In the genomic region with DNA sequence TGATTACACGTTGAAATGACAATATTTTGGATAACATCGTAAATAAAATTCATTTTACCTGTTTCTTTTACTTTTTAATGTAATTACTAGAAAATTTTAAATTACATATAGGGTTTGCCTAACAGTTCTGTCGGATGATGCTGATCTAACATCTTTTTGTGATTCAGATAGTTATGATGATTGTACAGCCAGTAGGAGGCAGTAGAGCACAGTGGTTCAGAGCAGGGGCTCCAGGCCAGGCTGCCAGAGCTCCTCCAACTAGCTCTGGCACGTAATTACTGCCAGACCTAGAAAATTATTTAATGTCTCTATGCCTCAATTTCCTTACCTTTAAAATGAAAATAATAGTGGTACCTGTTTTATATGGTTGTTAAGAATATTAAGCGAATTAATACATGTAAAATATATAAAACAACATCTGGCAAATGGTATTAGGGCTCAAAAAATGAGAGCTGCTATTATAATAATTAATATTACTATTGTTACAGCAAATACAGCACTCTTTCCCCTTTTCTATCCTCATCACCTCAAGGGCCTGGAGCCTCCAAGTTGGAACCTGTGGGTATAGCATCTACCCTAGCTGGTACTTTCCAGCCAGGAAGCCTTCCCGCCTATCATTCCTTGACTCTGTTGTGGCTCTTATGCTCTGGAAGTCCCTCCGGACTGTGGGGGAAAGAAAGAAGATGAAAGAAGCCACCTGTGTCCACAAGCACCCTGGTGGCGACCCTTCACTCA, we compare ENCODE assay signal across 8 cellular contexts. TPM values are rescaled to one million over a fixed set of nuclear protein-coding genes. Genes with fewer than 3 reads are reported as not detected.
DNase-seq lines count a peak whose midpoint lies in the region; ATAC-seq and TF ChIP-seq lines count a peak whose summit lies in the region.

No MANE protein-coding gene starts in this region.

- intact Hi-C loops in right lobe of liver (cut with DNase I), result no loop called here

- no peak overlapping the region for H3K4me3 Mint-ChIP-seq in WTC11

- H3K4me1 ChIP-seq in right lobe of liver, result no peaks in the 10 kb centered on the region

- H3K36me3 ChIP-seq in right lobe of liver, result no peaks in the 10 kb centered on the region

- H3K4me3 ChIP-seq in right lobe of liver, result no peak overlapping the region

- POLR2A ChIA-PET in WTC11 (lab: Charles Lee), result no interaction called here

- no peaks in the 10 kb centered on the region; the same call in 1 of the 2 replicates for H3K27me3 Mint-ChIP-seq in WTC11 (ENCODE audit: low read depth)

- H3K9me3 Mint-ChIP-seq in WTC11, result peaks cover 6% of the 10 kb centered on the region

- WGBS in right lobe of liver (ENCODE audit: insufficient coverage, low coverage, low lambda C conversion rate, missing lambda C conversion rate), result 35% methylated on average over 8 of the region's 8 CpGs

- peak; percentile 72 for ATAC-seq in GM18858 (IDR thresholded peaks at IDR 0.05; ENCODE audit: unreplicated experiment)
- ATAC-seq in HG03045 (IDR thresholded peaks at IDR 0.05; ENCODE audit: unreplicated experiment), result peak; percentile 68
- ATAC-seq in WTC11, result peak; percentile 77
- ATAC-seq in right lobe of liver, result peak; percentile 94 to 100 (median 96)

- CTCF ChIA-PET in WTC11 (lab: Charles Lee), result interaction anchor here (0.5 to 3.0 kb wide), 26 partner anchors 9 to 953 kb away, joined by 3 to 37 read pairs (median 4); no protein-coding TSS in a partner anchor

- H3K27me3 ChIP-seq in right lobe of liver, result no peaks in the 10 kb centered on the region

- TF ChIP-seq POLR2A in right lobe of liver (IDR thresholded peaks at IDR 0.05), result no peak

- peaks cover 5% of the 10 kb centered on the region for H3K36me3 Mint-ChIP-seq in WTC11

- H3K27ac ChIP-seq in right lobe of liver, result no peak overlapping the region

- peak; percentile 63 to 70 for DNase-seq in AML-193 (lab: John Stamatoyannopoulos, UW)
- peak; percentile 37 for DNase-seq in NCI-H2196 (lab: John Stamatoyannopoulos, UW; ENCODE audit: unreplicated experiment)
- peak; percentile 61 for DNase-seq in WTC11 (ENCODE audit: low spot score)
- DNase-seq in dedifferentiated amniotic fluid mesenchymal stem cell (ENCODE audit: extremely low spot score), result peak; percentile 85
- peak; percentile 41 to 61 (median 60) for DNase-seq in right lobe of liver
- DNase-seq in stimulated activated CD8-positive, alpha-beta memory T cell treated with anti-CD3 and anti-CD28 coated beads, Interleukin-12 subunit alpha, Interleukin-12 subunit beta, amount 100 ng/mL, for 1 hour (ENCODE audit: low read depth), result peak; percentile 18

- H3K27ac Mint-ChIP-seq in WTC11, result no peak overlapping the region

- no peaks in the 10 kb centered on the region for H3K9me3 ChIP-seq in right lobe of liver

- peak; percentile 73 for TF ChIP-seq CTCF in WTC11 (IDR thresholded peaks at IDR 0.05)
- TF ChIP-seq CTCF in right lobe of liver (IDR thresholded peaks at IDR 0.05), result peak; percentile 74 to 80 (median 80)

- H3K4me1 Mint-ChIP-seq in WTC11, result peaks cover 16% of the 10 kb centered on the region

TF ChIP-seq in WTC11, 78 proteins besides CTCF, POLR2A, EP300 and RAD21 (continues in another document):
- TF ChIP-seq, protein P1, sequence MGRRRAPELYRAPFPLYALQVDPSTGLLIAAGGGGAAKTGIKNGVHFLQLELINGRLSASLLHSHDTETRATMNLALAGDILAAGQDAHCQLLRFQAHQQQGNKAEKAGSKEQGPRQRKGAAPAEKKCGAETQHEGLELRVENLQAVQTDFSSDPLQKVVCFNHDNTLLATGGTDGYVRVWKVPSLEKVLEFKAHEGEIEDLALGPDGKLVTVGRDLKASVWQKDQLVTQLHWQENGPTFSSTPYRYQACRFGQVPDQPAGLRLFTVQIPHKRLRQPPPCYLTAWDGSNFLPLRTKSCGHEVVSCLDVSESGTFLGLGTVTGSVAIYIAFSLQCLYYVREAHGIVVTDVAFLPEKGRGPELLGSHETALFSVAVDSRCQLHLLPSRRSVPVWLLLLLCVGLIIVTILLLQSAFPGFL (CRISPR knock-in tag; IDR thresholded peaks at IDR 0.05; ENCODE audit: borderline replicate concordance), result no peak
- TF ChIP-seq, protein P2, sequence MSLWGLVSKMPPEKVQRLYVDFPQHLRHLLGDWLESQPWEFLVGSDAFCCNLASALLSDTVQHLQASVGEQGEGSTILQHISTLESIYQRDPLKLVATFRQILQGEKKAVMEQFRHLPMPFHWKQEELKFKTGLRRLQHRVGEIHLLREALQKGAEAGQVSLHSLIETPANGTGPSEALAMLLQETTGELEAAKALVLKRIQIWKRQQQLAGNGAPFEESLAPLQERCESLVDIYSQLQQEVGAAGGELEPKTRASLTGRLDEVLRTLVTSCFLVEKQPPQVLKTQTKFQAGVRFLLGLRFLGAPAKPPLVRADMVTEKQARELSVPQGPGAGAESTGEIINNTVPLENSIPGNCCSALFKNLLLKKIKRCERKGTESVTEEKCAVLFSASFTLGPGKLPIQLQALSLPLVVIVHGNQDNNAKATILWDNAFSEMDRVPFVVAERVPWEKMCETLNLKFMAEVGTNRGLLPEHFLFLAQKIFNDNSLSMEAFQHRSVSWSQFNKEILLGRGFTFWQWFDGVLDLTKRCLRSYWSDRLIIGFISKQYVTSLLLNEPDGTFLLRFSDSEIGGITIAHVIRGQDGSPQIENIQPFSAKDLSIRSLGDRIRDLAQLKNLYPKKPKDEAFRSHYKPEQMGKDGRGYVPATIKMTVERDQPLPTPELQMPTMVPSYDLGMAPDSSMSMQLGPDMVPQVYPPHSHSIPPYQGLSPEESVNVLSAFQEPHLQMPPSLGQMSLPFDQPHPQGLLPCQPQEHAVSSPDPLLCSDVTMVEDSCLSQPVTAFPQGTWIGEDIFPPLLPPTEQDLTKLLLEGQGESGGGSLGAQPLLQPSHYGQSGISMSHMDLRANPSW (CRISPR knock-in tag; conservative IDR thresholded peaks at IDR 0.05; ENCODE audit: low read depth), result no peak
- TF ChIP-seq, protein P3, sequence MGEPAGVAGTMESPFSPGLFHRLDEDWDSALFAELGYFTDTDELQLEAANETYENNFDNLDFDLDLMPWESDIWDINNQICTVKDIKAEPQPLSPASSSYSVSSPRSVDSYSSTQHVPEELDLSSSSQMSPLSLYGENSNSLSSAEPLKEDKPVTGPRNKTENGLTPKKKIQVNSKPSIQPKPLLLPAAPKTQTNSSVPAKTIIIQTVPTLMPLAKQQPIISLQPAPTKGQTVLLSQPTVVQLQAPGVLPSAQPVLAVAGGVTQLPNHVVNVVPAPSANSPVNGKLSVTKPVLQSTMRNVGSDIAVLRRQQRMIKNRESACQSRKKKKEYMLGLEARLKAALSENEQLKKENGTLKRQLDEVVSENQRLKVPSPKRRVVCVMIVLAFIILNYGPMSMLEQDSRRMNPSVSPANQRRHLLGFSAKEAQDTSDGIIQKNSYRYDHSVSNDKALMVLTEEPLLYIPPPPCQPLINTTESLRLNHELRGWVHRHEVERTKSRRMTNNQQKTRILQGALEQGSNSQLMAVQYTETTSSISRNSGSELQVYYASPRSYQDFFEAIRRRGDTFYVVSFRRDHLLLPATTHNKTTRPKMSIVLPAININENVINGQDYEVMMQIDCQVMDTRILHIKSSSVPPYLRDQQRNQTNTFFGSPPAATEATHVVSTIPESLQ (CRISPR knock-in tag; IDR thresholded peaks at IDR 0.05), result no peak
- no peak for TF ChIP-seq EMX1 (CRISPR knock-in tag; IDR thresholded peaks at IDR 0.05)
- TF ChIP-seq GRHL2 (CRISPR knock-in tag; IDR thresholded peaks at IDR 0.05; ENCODE audit: insufficient replicate concordance, severe bottlenecking), result no peak
- TF ChIP-seq, protein P4, sequence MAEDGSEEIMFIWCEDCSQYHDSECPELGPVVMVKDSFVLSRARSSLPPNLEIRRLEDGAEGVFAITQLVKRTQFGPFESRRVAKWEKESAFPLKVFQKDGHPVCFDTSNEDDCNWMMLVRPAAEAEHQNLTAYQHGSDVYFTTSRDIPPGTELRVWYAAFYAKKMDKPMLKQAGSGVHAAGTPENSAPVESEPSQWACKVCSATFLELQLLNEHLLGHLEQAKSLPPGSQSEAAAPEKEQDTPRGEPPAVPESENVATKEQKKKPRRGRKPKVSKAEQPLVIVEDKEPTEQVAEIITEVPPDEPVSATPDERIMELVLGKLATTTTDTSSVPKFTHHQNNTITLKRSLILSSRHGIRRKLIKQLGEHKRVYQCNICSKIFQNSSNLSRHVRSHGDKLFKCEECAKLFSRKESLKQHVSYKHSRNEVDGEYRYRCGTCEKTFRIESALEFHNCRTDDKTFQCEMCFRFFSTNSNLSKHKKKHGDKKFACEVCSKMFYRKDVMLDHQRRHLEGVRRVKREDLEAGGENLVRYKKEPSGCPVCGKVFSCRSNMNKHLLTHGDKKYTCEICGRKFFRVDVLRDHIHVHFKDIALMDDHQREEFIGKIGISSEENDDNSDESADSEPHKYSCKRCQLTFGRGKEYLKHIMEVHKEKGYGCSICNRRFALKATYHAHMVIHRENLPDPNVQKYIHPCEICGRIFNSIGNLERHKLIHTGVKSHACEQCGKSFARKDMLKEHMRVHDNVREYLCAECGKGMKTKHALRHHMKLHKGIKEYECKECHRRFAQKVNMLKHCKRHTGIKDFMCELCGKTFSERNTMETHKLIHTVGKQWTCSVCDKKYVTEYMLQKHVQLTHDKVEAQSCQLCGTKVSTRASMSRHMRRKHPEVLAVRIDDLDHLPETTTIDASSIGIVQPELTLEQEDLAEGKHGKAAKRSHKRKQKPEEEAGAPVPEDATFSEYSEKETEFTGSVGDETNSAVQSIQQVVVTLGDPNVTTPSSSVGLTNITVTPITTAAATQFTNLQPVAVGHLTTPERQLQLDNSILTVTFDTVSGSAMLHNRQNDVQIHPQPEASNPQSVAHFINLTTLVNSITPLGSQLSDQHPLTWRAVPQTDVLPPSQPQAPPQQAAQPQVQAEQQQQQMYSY (CRISPR knock-in tag; IDR thresholded peaks at IDR 0.05), result no peak
- no peak for TF ChIP-seq TEAD4 (CRISPR knock-in tag; IDR thresholded peaks at IDR 0.05)
- TF ChIP-seq ZNF396 (CRISPR knock-in tag; IDR thresholded peaks at IDR 0.05; ENCODE audit: borderline replicate concordance), result no peak
- TF ChIP-seq ZNF416 (CRISPR knock-in tag; IDR thresholded peaks at IDR 0.05), result no peak
- TF ChIP-seq, protein P5, sequence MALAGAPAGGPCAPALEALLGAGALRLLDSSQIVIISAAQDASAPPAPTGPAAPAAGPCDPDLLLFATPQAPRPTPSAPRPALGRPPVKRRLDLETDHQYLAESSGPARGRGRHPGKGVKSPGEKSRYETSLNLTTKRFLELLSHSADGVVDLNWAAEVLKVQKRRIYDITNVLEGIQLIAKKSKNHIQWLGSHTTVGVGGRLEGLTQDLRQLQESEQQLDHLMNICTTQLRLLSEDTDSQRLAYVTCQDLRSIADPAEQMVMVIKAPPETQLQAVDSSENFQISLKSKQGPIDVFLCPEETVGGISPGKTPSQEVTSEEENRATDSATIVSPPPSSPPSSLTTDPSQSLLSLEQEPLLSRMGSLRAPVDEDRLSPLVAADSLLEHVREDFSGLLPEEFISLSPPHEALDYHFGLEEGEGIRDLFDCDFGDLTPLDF (CRISPR knock-in tag; IDR thresholded peaks at IDR 0.05), result no peak
- no peak for TF ChIP-seq ZNF121 (CRISPR knock-in tag; IDR thresholded peaks at IDR 0.05)
- no peak for TF ChIP-seq GABPB1 (CRISPR knock-in tag; IDR thresholded peaks at IDR 0.05)
- TF ChIP-seq KAT7 (CRISPR knock-in tag; IDR thresholded peaks at IDR 0.05; ENCODE audit: borderline replicate concordance), result no peak

RNA-seq across cellular contexts. Expression of a gene that starts 47.7 kb away (rescaled TPM):
- 0.76 to 1.1 TPM (median 0.92 TPM) in 3 replicates for total RNA-seq in WTC11 (2021)
- 1 to 10 TPM in 3 of 6 experiments, under 1 TPM in 3; 0.70 to 1.6 (median 0.97) TPM for total RNA-seq in right lobe of liver

Comparison
In these comparisons a context has a peak if more than half of its experiments do, and no peak if none do; other contexts are left out.
1. DNase-seq: peak in every context shown above with its lines; median percentile 85 in dedifferentiated amniotic fluid mesenchymal stem cell; 66 in AML-193; 61 in WTC11; 60 in right lobe of liver; 37 in NCI-H2196; 18 in stimulated activated CD8-positive, alpha-beta memory T cell treated with anti-CD3 and anti-CD28 coated beads, Interleukin-12 subunit alpha, Interleukin-12 subunit beta, amount 100 ng/mL, for 1 hour.